16 cellular contexts compared by ENCODE assay signal in the genomic region with DNA sequence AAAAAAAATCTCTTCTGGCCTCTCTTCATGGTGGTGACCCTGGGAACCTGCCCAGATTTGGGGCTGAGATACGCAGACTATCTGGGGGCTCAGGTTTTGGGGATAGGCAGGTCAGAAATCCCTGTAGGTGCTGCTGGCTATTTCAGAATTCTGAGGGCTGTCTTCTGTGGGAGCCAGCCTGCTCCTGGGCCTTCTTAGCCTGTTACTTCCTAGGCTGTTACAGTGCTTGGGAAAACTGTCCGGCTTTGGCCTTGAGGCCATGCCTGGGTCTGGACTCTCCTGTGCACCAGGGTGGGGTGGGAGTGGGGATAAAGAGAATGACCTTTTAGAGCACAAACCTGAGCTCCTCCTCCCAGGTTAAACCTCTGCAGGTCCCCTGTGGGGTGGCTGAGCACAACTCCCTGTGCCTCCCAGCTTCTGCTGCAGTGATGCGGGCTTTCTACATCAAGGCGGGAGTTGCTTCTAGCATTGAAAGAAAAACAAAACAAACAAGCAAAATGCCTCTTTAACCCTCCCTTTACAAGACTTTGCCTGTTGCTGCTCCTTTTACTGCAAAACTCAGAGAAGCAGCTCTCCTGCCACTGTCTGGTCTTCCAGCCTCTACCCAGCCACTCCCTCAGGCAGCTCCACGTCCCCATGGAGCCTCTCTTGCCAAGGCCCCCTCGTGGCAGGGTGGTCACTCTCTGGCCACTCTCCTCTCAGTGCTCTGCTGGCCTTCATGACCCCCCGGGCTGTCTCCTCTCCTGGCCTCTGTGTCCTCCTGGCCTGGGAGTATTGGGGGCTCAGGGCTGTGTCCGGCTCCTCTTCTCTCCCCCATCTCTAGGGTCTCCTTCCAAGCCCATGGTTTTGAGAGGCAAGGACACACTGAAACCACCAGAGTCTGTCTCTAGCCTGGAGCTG.
DNase-seq lines count a peak whose midpoint lies in the region; ATAC-seq and TF ChIP-seq lines count a peak whose summit lies in the region.
"Had no signal": no experiment of that assay in that cellular context is flagged by ENCODE, and none has a peak within 500 bp of the region (broad histone marks: within the 10 kb centered on the region; RNA-seq: fewer than 3 reads in every experiment).

No MANE protein-coding gene starts in this region.

- TF ChIP-seq CTCF in right atrium auricular region (IDR thresholded peaks at IDR 0.05) (no peak), dorsolateral prefrontal cortex (IDR thresholded peaks at IDR 0.05 in 54 of 56, conservative IDR thresholded peaks at IDR 0.05 in 2 of 56; ENCODE audit: low read depth in 1 of 56, partially characterized antibody in 56 of 56) (no peak), osteoblast (IDR thresholded peaks at IDR 0.05; ENCODE audit: extremely low read depth, low read depth, low read length) (no peak)

- H4K20me1 ChIP-seq in osteoblast (ENCODE audit: insufficient read depth, low read length) = no peaks in the 10 kb centered on the region

- no peaks in the 10 kb centered on the region for H3K27me3 ChIP-seq in right atrium auricular region
- no peaks in the 10 kb centered on the region for H3K27me3 ChIP-seq in dorsolateral prefrontal cortex
- no peaks in the 10 kb centered on the region for H3K27me3 ChIP-seq in osteoblast (ENCODE audit: insufficient read depth, low read length)
- H3K27me3 ChIP-seq: BE2C, SJCRH30 had no signal

- H3K9me3 ChIP-seq in right atrium auricular region (no peaks in the 10 kb centered on the region), osteoblast (ENCODE audit: low read depth, low read length) (no peaks in the 10 kb centered on the region)
- H3K9me3 ChIP-seq: BE2C had no signal

- H3K4me3 ChIP-seq in right atrium auricular region (no peak overlapping the region), dorsolateral prefrontal cortex (no peak overlapping the region), osteoblast (ENCODE audit: insufficient read depth, low read length) (no peak overlapping the region)
- H3K4me3 ChIP-seq: SJCRH30 had no signal

- H3K27ac ChIP-seq in right atrium auricular region = no peak overlapping the region
- no peak overlapping the region for H3K27ac ChIP-seq in dorsolateral prefrontal cortex
- H3K27ac ChIP-seq in osteoblast (ENCODE audit: low read depth, low read length) = no peak overlapping the region
- H3K27ac ChIP-seq: SJCRH30 had no signal

- H3K79me2 ChIP-seq in osteoblast (ENCODE audit: insufficient read depth, low read length) = no peaks in the 10 kb centered on the region

- no peak overlapping the region for H3K4me2 ChIP-seq in osteoblast (ENCODE audit: insufficient read depth, low read length)

- no peak for ATAC-seq in Right ventricle myocardium superior (ENCODE audit: poor library complexity)
- ATAC-seq: PC-3 had no signal

- DNase-seq in Right ventricle myocardium superior = peak; percentile 31
- DNase-seq in right atrium auricular region (ENCODE audit: low spot score) = no peak
- peak in 6 of 10 donors; percentile 1 to 20 (median 14) for DNase-seq in dorsolateral prefrontal cortex
- peak; percentile 73 for DNase-seq in osteoblast (ENCODE audit: insufficient read length, low spot score, missing footprints)
- DNase-seq in NCI-H2081 (lab: John Stamatoyannopoulos, UW) = no peak
- DNase-seq in GM19240 (ENCODE audit: insufficient read length, low spot score) = no peak
- no peak for DNase-seq in amniotic stem cell (lab: John Stamatoyannopoulos, UW)
- DNase-seq: BE2C; CD4-positive, alpha-beta memory T cell; Karpas-422; NCI-H1417 treated with DMSO at 0.1 percent for 48 hours; NCI-H187 treated with DMSO at 0.1 percent for 48 hours; NCI-H526; PC-3; RPMI8226; SJCRH30 had no signal

- no peaks in the 10 kb centered on the region for H3K4me1 ChIP-seq in right atrium auricular region
- no peaks in the 10 kb centered on the region for H3K4me1 ChIP-seq in osteoblast (ENCODE audit: insufficient read depth, low read length)
- H3K4me1 ChIP-seq: BE2C, SJCRH30 had no signal

- H2AFZ ChIP-seq in osteoblast (ENCODE audit: low read length) = no peak overlapping the region

- intact Hi-C loops in Right ventricle myocardium superior (cut with DNase I) = no loop called here
- intact Hi-C loops in dorsolateral prefrontal cortex (cut with DNase I) = no loop called here

- H3K36me3 ChIP-seq in right atrium auricular region (no peaks in the 10 kb centered on the region), osteoblast (ENCODE audit: insufficient read depth, low read length) (no peaks in the 10 kb centered on the region)
- H3K36me3 ChIP-seq: BE2C, SJCRH30 had no signal

Comparison
In these comparisons a context has a peak if more than half of its experiments do, and no peak if none do; other contexts are left out.
1. DNase-seq: peak in Right ventricle myocardium superior (single experiment), dorsolateral prefrontal cortex (6 of 10) and osteoblast (single experiment); none in right atrium auricular region (single experiment), NCI-H2081 (0 of 2), GM19240 (single experiment) and amniotic stem cell (single experiment).